7 cellular contexts compared by ENCODE assay signal in the genomic region with DNA sequence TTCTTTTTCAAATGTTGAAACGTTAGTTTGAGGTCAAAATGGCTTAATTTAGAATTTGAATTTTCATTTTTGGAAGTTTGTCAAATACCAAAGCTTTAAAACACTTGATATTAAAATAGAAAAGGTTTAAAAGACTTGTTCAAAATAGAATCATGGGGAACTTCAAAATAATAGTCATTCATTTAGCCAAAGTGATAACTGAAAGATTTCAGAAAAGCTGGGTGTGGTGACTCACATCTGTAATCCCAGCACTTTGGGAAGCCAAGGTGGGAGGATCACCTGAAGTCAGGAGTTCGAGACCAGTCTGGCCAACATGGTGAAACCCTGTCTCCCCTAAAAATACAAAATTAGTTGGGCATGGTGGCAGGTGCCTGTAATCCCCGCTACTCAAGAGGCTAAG. TPM values are rescaled to one million over a fixed set of nuclear protein-coding genes. Genes with fewer than 3 reads are reported as not detected.
"Had no signal": no experiment of that assay in that cellular context is flagged by ENCODE, and none has a peak within 500 bp of the region (broad histone marks: within the 10 kb centered on the region; RNA-seq: fewer than 3 reads in every experiment).

No MANE protein-coding gene starts in this region.

- H3K4me2 ChIP-seq: GM23338 had no signal

- DNase-seq: H9, HCEC 1CT had no signal

- H3K27ac ChIP-seq: HL-60 had no signal

- H3K4me3 ChIP-seq: GM23338 had no signal

- H2AFZ ChIP-seq: GM23338 had no signal

RNA-seq across cellular contexts. Expression of a gene that starts 10.9 kb away (rescaled TPM):
- total RNA-seq: HepG2 had no signal

RNA-seq across cellular contexts. Expression of a gene that starts 45.1 kb away (rescaled TPM):
- total RNA-seq: H1, H9, HT1080 had no signal

RNA-seq across cellular contexts. Expression of a gene that starts 56.0 kb away (rescaled TPM):
- total RNA-seq: H1, H9, HT1080 had no signal
